In genomic region chr5:149563461-149563860, GRCh38 we compare ENCODE assay signal across 10 cellular contexts. TPM values are rescaled to one million over a fixed set of nuclear protein-coding genes. Genes with fewer than 3 reads are reported as not detected.
DNase-seq lines count a peak whose midpoint lies in the region; ATAC-seq and TF ChIP-seq lines count a peak whose summit lies in the region.
"Had no signal": no experiment of that assay in that cellular context is flagged by ENCODE, and none has a peak within 500 bp of the region (broad histone marks: within the 10 kb centered on the region; RNA-seq: fewer than 3 reads in every experiment).

No MANE protein-coding gene starts in this region.

- peak overlapping the region; percentile 17 for H3K27ac Mint-ChIP-seq in CD4-positive, alpha-beta T cell
- H3K27ac Mint-ChIP-seq in osteocyte (ENCODE audit: unreplicated experiment) = peak overlapping the region; percentile 93
- H3K27ac Mint-ChIP-seq: natural killer cell treated with Interleukin-12 subunit alpha and Interleukin-12 subunit beta and Interleukin-15 and Interleukin-18, amount 100 ng/mL, for 72 hours had no signal

- CTCF ChIA-PET in CD4-positive, alpha-beta T cell (lab: Charles Lee) = interaction anchor here (1.5 to 2.5 kb wide), 2 partner anchors 12 to 121 kb away, joined by 3 to 10 read pairs; partner anchors contain the start of gene CSNK1A1

- no peaks in the 10 kb centered on the region for H3K9me3 ChIP-seq in CD4-positive, alpha-beta T cell (ENCODE audit: control insufficient read depth, low read length)

- ATAC-seq in CD4-positive, alpha-beta T cell (ENCODE audit: poor library complexity) = no peak
- ATAC-seq in HG02884 (IDR thresholded peaks at IDR 0.05; ENCODE audit: unreplicated experiment) = no peak
- ATAC-seq: natural killer cell treated with Interleukin-12 subunit alpha and Interleukin-12 subunit beta and Interleukin-15 and Interleukin-18, amount 100 ng/mL, for 72 hours had no signal

- no peak overlapping the region for H3K4me3 Mint-ChIP-seq in CD4-positive, alpha-beta T cell
- no peak overlapping the region for H3K4me3 Mint-ChIP-seq in osteocyte (ENCODE audit: unreplicated experiment)
- H3K4me3 Mint-ChIP-seq: natural killer cell treated with Interleukin-12 subunit alpha and Interleukin-12 subunit beta and Interleukin-15 and Interleukin-18, amount 100 ng/mL, for 72 hours had no signal

- no peaks in the 10 kb centered on the region for H3K9me3 Mint-ChIP-seq in CD4-positive, alpha-beta T cell
- no peaks in the 10 kb centered on the region for H3K9me3 Mint-ChIP-seq in osteocyte (ENCODE audit: unreplicated experiment)
- H3K9me3 Mint-ChIP-seq: natural killer cell treated with Interleukin-12 subunit alpha and Interleukin-12 subunit beta and Interleukin-15 and Interleukin-18, amount 100 ng/mL, for 72 hours had no signal

- intact Hi-C loops in CD4-positive, alpha-beta T cell (cut with DNase I, micrococcal nuclease) = loop anchor here (10.0 kb wide), 2 partner anchors 419 to 829 kb away; partner anchors contain the start of gene ABLIM3 (in 2 of the 2)

- no peaks in the 10 kb centered on the region for H3K27me3 ChIP-seq in CD4-positive, alpha-beta T cell (ENCODE audit: control insufficient read depth, insufficient read depth, low read length)

- H3K4me1 Mint-ChIP-seq in CD4-positive, alpha-beta T cell (ENCODE audit: low read depth) = peaks cover 25% of the 10 kb centered on the region
- peaks cover 33% of the 10 kb centered on the region for H3K4me1 Mint-ChIP-seq in osteocyte (ENCODE audit: unreplicated experiment)

- DNase-seq in CD4-positive, alpha-beta T cell = no peak
- DNase-seq in LHCN-M2 (ENCODE audit: low read depth) = peak; percentile 27
- DNase-seq in epithelial cell of prostate (ENCODE audit: low read depth, low spot score) = no peak
- DNase-seq in osteocyte (ENCODE audit: extremely low spot score, unreplicated experiment) = no peak
- no peak for DNase-seq in activated gamma-delta T cell (lab: John Stamatoyannopoulos, UW)
- DNase-seq in substantia nigra (lab: John Stamatoyannopoulos, UW) = no peak
- DNase-seq in KG1 (lab: John Stamatoyannopoulos, UW) = no peak
- DNase-seq: NCI-H1436 treated with DMSO at 0.1 percent for 48 hours had no signal

- no peak for TF ChIP-seq CTCF in CD4-positive, alpha-beta T cell (IDR thresholded peaks at IDR 0.05)
- TF ChIP-seq CTCF in osteocyte (IDR thresholded peaks at IDR 0.05) = no peak

- H3K36me3 Mint-ChIP-seq in CD4-positive, alpha-beta T cell (ENCODE audit: low read depth) = no peaks in the 10 kb centered on the region
- no peaks in the 10 kb centered on the region for H3K36me3 Mint-ChIP-seq in osteocyte (ENCODE audit: unreplicated experiment)
- H3K36me3 Mint-ChIP-seq: natural killer cell treated with Interleukin-12 subunit alpha and Interleukin-12 subunit beta and Interleukin-15 and Interleukin-18, amount 100 ng/mL, for 72 hours had no signal

- POLR2A ChIA-PET in CD4-positive, alpha-beta T cell (lab: Charles Lee) = interaction anchor here (0.9 to 3.3 kb wide), 3 partner anchors 13 to 119 kb away, joined by 3 to 42 read pairs (median 3); partner anchors contain the start of gene CSNK1A1

- no peaks in the 10 kb centered on the region for H3K27me3 Mint-ChIP-seq in CD4-positive, alpha-beta T cell
- H3K27me3 Mint-ChIP-seq in osteocyte (ENCODE audit: unreplicated experiment) = no peaks in the 10 kb centered on the region
- H3K27me3 Mint-ChIP-seq: natural killer cell treated with Interleukin-12 subunit alpha and Interleukin-12 subunit beta and Interleukin-15 and Interleukin-18, amount 100 ng/mL, for 72 hours had no signal

- H3K27ac ChIP-seq in CD4-positive, alpha-beta T cell (ENCODE audit: low read depth, low read length) = no peak overlapping the region
- H3K27ac ChIP-seq in epithelial cell of prostate = peak overlapping the region; percentile 98
- H3K27ac ChIP-seq in substantia nigra (ENCODE audit: low read depth, low read length, poor library complexity, severe bottlenecking) = no peak overlapping the region

RNA-seq across cellular contexts. Expression of gene CSNK1A1, which starts 12.2 kb away (rescaled TPM):
- total RNA-seq in CD4-positive, alpha-beta T cell = 100 to 1,000 TPM; 201 to 217 TPM
- 249 and 268 TPM in 2 replicates for total RNA-seq in LHCN-M2 (2014; rRNA removed)
- polyA plus RNA-seq in LHCN-M2 (2012) = 104 TPM
- total RNA-seq in osteocyte = 278 and 282 TPM in 2 replicates

RNA-seq across cellular contexts. Expression of gene ARHGEF37, which starts 17.8 kb away (rescaled TPM):
- total RNA-seq in CD4-positive, alpha-beta T cell = under 1 TPM in 1 of 2 experiments, not detected in 1; 0.41 TPM
- total RNA-seq in LHCN-M2 (2014; rRNA removed) (0.11 and 0.45 TPM in 2 replicates), osteocyte (8.9 and 10.5 TPM in 2 replicates)
- polyA plus RNA-seq in LHCN-M2 (2012) = 0.38 TPM
